Comparison of ENCODE assay signal across 1 cellular context in the genomic region with DNA sequence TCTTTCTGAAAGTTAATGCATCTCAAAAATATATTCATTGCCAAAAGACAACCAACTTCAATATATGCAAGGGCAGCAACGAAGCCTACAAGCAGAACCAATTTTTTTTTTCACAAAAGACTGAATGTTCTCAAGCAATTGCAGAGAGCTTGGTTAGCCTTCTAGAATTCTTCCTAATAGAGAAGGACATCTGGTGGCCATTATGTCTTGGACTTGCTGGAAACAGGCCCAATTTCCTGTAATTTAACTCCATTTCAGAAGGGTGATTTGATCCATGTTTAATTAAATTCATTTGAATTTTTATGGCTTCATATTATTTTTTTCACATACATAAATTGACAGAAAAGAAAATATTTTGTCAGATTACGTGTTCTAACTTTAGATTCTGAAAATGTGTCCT.
TF ChIP-seq lines count a peak whose summit lies in the region.

No MANE protein-coding gene starts in this region.

TF ChIP-seq in GM23338, 12 proteins besides CTCF, POLR2A, EP300 and RAD21 (continued from another document):
- TF ChIP-seq, protein P1, sequence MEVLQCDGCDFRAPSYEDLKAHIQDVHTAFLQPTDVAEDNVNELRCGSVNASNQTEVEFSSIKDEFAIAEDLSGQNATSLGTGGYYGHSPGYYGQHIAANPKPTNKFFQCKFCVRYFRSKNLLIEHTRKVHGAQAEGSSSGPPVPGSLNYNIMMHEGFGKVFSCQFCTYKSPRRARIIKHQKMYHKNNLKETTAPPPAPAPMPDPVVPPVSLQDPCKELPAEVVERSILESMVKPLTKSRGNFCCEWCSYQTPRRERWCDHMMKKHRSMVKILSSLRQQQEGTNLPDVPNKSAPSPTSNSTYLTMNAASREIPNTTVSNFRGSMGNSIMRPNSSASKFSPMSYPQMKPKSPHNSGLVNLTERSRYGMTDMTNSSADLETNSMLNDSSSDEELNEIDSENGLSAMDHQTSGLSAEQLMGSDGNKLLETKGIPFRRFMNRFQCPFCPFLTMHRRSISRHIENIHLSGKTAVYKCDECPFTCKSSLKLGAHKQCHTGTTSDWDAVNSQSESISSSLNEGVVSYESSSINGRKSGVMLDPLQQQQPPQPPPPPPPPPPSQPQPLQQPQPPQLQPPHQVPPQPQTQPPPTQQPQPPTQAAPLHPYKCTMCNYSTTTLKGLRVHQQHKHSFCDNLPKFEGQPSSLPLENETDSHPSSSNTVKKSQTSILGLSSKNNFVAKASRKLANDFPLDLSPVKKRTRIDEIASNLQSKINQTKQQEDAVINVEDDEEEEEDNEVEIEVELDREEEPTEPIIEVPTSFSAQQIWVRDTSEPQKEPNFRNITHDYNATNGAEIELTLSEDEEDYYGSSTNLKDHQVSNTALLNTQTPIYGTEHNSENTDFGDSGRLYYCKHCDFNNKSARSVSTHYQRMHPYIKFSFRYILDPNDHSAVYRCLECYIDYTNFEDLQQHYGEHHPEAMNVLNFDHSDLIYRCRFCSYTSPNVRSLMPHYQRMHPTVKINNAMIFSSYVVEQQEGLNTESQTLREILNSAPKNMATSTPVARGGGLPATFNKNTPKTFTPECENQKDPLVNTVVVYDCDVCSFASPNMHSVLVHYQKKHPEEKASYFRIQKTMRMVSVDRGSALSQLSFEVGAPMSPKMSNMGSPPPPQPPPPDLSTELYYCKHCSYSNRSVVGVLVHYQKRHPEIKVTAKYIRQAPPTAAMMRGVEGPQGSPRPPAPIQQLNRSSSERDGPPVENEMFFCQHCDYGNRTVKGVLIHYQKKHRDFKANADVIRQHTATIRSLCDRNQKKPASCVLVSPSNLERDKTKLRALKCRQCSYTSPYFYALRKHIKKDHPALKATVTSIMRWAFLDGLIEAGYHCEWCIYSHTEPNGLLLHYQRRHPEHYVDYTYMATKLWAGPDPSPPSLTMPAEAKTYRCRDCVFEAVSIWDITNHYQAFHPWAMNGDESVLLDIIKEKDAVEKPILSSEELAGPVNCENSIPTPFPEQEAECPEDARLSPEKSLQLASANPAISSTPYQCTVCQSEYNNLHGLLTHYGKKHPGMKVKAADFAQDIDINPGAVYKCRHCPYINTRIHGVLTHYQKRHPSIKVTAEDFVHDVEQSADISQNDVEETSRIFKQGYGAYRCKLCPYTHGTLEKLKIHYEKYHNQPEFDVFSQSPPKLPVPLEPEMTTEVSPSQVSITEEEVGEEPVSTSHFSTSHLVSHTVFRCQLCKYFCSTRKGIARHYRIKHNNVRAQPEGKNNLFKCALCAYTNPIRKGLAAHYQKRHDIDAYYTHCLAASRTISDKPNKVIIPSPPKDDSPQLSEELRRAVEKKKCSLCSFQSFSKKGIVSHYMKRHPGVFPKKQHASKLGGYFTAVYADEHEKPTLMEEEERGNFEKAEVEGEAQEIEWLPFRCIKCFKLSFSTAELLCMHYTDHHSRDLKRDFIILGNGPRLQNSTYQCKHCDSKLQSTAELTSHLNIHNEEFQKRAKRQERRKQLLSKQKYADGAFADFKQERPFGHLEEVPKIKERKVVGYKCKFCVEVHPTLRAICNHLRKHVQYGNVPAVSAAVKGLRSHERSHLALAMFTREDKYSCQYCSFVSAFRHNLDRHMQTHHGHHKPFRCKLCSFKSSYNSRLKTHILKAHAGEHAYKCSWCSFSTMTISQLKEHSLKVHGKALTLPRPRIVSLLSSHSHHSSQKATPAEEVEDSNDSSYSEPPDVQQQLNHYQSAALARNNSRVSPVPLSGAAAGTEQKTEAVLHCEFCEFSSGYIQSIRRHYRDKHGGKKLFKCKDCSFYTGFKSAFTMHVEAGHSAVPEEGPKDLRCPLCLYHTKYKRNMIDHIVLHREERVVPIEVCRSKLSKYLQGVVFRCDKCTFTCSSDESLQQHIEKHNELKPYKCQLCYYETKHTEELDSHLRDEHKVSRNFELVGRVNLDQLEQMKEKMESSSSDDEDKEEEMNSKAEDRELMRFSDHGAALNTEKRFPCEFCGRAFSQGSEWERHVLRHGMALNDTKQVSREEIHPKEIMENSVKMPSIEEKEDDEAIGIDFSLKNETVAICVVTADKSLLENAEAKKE (CRISPR knock-in tag; IDR thresholded peaks at IDR 0.05) = no peak
